20 cellular contexts compared by ENCODE assay signal in the genomic region with DNA sequence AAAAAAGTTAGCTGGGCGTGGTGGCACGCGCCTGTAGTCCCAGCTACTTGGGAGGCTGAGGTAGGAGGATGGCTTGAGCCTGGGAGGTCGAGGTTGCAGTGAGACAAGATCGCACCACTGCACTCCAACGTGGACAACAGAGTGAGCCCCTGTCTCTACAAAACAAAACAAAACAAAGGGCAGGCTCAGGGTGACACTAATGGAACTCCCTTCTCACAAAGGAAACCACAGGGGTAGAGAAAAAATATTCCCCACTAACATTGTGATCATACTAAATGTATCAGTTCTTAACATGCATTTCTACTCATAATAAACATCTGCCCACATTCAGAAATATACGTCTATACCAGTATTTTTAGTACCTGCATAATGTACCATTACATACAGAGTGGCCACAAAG.
"Had no signal": no experiment of that assay in that cellular context is flagged by ENCODE, and none has a peak within 500 bp of the region (broad histone marks: within the 10 kb centered on the region; RNA-seq: fewer than 3 reads in every experiment).

No MANE protein-coding gene starts in this region.

- H3K4me3 Mint-ChIP-seq: neural crest cell; T-helper 2 cell treated with Interferon-gamma antibody and Interleukin-4, amounts not matched to agents 5 μg/mL and 100 μg/mL, for 36 hours had no signal

- DNase-seq: activated CD4-positive, alpha-beta T cell treated with anti-CD3 and anti-CD28 coated beads, Interleukin-2, amount 50 U/mL, for 1 hour; activated CD4-positive, CD25-positive, alpha-beta regulatory T cell treated with anti-CD3 and anti-CD28 coated beads, Interleukin-2, amount 50 U/mL, for 72 hours; activated T-cell treated with anti-CD3 and anti-CD28 coated beads, Interleukin-2, amount 50 U/mL, for 1 hour; cerebellar nuclear complex; foreskin fibroblast; heart right ventricle; left colon; mesendoderm; mucosa of descending colon; sigmoid colon; stimulated activated CD4-positive, alpha-beta T cell treated with anti-CD3 and anti-CD28 coated beads, Interleukin-2, amount 100 ng/mL, for 48 hours; stimulated activated CD8-positive, alpha-beta memory T cell treated with anti-CD3 and anti-CD28 coated beads, Interleukin-4, amount 100 ng/mL, for 48 hours; stimulated activated naive CD4-positive, alpha-beta T cell; testis; WERI-Rb-1 had no signal

- H3K27ac Mint-ChIP-seq: T-helper 2 cell treated with Interferon-gamma antibody and Interleukin-4, amounts not matched to agents 5 μg/mL and 100 μg/mL, for 36 hours had no signal

- H3K9me3 Mint-ChIP-seq: activated naive CD4-positive, alpha-beta T cell treated with anti-CD3 and anti-CD28 coated beads, Interleukin-2, amount 50 U/mL, for 72 hours had no signal

- H3K9me3 ChIP-seq: sigmoid colon, testis, vagina had no signal

- ATAC-seq: activated naive CD4-positive, alpha-beta T cell treated with anti-CD3 and anti-CD28 coated beads, Interleukin-2, amount 50 U/mL, for 72 hours; heart right ventricle; left colon; mucosa of descending colon had no signal

- H3K4me3 ChIP-seq: coronary artery, heart right ventricle, mucosa of descending colon, sigmoid colon, testis, vagina had no signal
